Comparison of ENCODE assay signal across 23 cellular contexts in genomic region chr11:102653744-102654291, GRCh38. TPM values are rescaled to one million over a fixed set of nuclear protein-coding genes. Genes with fewer than 3 reads are reported as not detected.
A peak's percentile ranks its signal among the peaks of the same experiment; 100 is the strongest.
DNase-seq lines count a peak whose midpoint lies in the region; ATAC-seq, FAIRE-seq and TF ChIP-seq lines count a peak whose summit lies in the region.
"Had no signal": no experiment of that assay in that cellular context is flagged by ENCODE, and none has a peak within 500 bp of the region (broad histone marks: within the 10 kb centered on the region; RNA-seq: fewer than 3 reads in every experiment).

No MANE protein-coding gene starts in this region.

- H3K4me3 Mint-ChIP-seq in astrocyte (ENCODE audit: unreplicated experiment) (no peak overlapping the region), progenitor cell of endocrine pancreas (ENCODE audit: low read depth) (no peak overlapping the region)
- H3K4me3 Mint-ChIP-seq: endodermal cell had no signal

- no peaks in the 10 kb centered on the region for H3K27me3 Mint-ChIP-seq in astrocyte (ENCODE audit: low read depth, unreplicated experiment)
- H3K27me3 Mint-ChIP-seq in progenitor cell of endocrine pancreas, result peaks cover 5% of the 10 kb centered on the region

- H3K36me3 Mint-ChIP-seq in astrocyte (ENCODE audit: low read depth, unreplicated experiment) (no peaks in the 10 kb centered on the region), progenitor cell of endocrine pancreas (ENCODE audit: insufficient read depth) (no peaks in the 10 kb centered on the region)

- no peak overlapping the region for H2AFZ ChIP-seq in astrocyte (ENCODE audit: low read depth, low read length)

- peak; percentile 67 for FAIRE-seq in astrocyte (lab: Jason Lieb, UNC)
- FAIRE-seq: G401.6 had no signal

- H3K27ac Mint-ChIP-seq in astrocyte (ENCODE audit: unreplicated experiment), result no peak overlapping the region
- no peak overlapping the region for H3K27ac Mint-ChIP-seq in progenitor cell of endocrine pancreas
- H3K27ac Mint-ChIP-seq: endodermal cell had no signal

- no peak overlapping the region for H3K4me2 ChIP-seq in astrocyte (ENCODE audit: low read length)
- H3K4me2 ChIP-seq: BLaER1 had no signal

- ATAC-seq in activated CD4-positive, CD25-positive, alpha-beta regulatory T cell treated with anti-CD3 and anti-CD28 coated beads, Interleukin-2, amount 50 U/mL, for 24 hours, result peak; percentile 27 to 35
- ATAC-seq in GM18858 (IDR thresholded peaks at IDR 0.05; ENCODE audit: unreplicated experiment), result no peak
- ATAC-seq: gastrocnemius medialis, left lobe of liver had no signal

- H3K9me3 ChIP-seq in astrocyte (ENCODE audit: insufficient read depth, low read depth, low read length), result no peaks in the 10 kb centered on the region
- H3K9me3 ChIP-seq: BLaER1, gastrocnemius medialis had no signal

- no peak overlapping the region for H3K4me3 ChIP-seq in astrocyte (ENCODE audit: insufficient read depth, low read depth, low read length)
- H3K4me3 ChIP-seq: BLaER1, gastrocnemius medialis, tibial nerve had no signal

- no peak for DNase-seq in activated CD4-positive, CD25-positive, alpha-beta regulatory T cell (lab: John Stamatoyannopoulos, UW)
- DNase-seq in HT1080 (ENCODE audit: low read depth) (peak; percentile 20), astrocyte (ENCODE audit: low read depth) (peak; percentile 1), iris pigment epithelial cell (ENCODE audit: low read depth) (peak; percentile 3), NCI-H1417 treated with DMSO at 0.1 percent for 48 hours (lab: John Stamatoyannopoulos, UW) (no peak), progenitor cell of endocrine pancreas (ENCODE audit: low spot score, unreplicated experiment) (no peak)
- DNase-seq: amygdala; endodermal cell; gastrocnemius medialis; NCI-H2081; Right ventricle myocardium superior; stimulated activated naive CD4-positive, alpha-beta T cell treated with Interleukin-2 at 50 U/mL for 16 hours; T-helper 1 cell had no signal

- no peaks in the 10 kb centered on the region for H3K79me2 ChIP-seq in astrocyte (ENCODE audit: insufficient read depth, low read length)

- TF ChIP-seq CTCF in astrocyte (IDR thresholded peaks at IDR 0.05; ENCODE audit: insufficient read depth, low read depth, low read length) (no peak), progenitor cell of endocrine pancreas (IDR thresholded peaks at IDR 0.05; ENCODE audit: unreplicated experiment) (no peak)

- H3K9me3 Mint-ChIP-seq in astrocyte (ENCODE audit: unreplicated experiment) (peaks cover 6% of the 10 kb centered on the region), progenitor cell of endocrine pancreas (ENCODE audit: low read depth) (peaks cover 4% of the 10 kb centered on the region)

- H3K36me3 ChIP-seq in astrocyte (ENCODE audit: insufficient read depth, low read length), result no peaks in the 10 kb centered on the region
- H3K36me3 ChIP-seq: BLaER1, gastrocnemius medialis, tibial nerve had no signal

- H3K27ac ChIP-seq in astrocyte (ENCODE audit: low read depth, low read length), result no peak overlapping the region
- H3K27ac ChIP-seq: BLaER1, gastrocnemius medialis, tibial nerve, VCaP had no signal

- H3K4me1 Mint-ChIP-seq in astrocyte (ENCODE audit: low read depth, unreplicated experiment), result no peaks in the 10 kb centered on the region
- peaks cover 1% of the 10 kb centered on the region for H3K4me1 Mint-ChIP-seq in progenitor cell of endocrine pancreas (ENCODE audit: low read depth)

- H4K20me1 ChIP-seq in astrocyte (ENCODE audit: insufficient read depth, low read length), result no peaks in the 10 kb centered on the region
- H4K20me1 ChIP-seq: BLaER1 had no signal

- no peaks in the 10 kb centered on the region for H3K4me1 ChIP-seq in astrocyte (ENCODE audit: insufficient read depth, low read length)
- H3K4me1 ChIP-seq: BLaER1, gastrocnemius medialis, tibial nerve had no signal

- H3K27me3 ChIP-seq in astrocyte (ENCODE audit: insufficient read depth, low read length), result no peaks in the 10 kb centered on the region
- H3K27me3 ChIP-seq: BLaER1, gastrocnemius medialis had no signal

- H3K9ac ChIP-seq in astrocyte (ENCODE audit: low read length), result no peak overlapping the region
- H3K9ac ChIP-seq: BLaER1 had no signal

RNA-seq across cellular contexts. Expression of gene MMP20, which starts 28.7 kb away (rescaled TPM):
- not detected in 2 replicates for total RNA-seq in HT1080 (2014; rRNA removed; shearing (Covaris generic))
- polyA plus RNA-seq in HT1080 (2015; cell fraction: cytosol; rRNA removed), result not detected in 2 replicates
- polyA plus RNA-seq in HT1080 (2015; cell fraction: nucleus; rRNA removed), result not detected in 2 replicates
- total RNA-seq in astrocyte (not detected in 2 replicates), progenitor cell of endocrine pancreas (not detected in 2 replicates)
- total RNA-seq: A172, chondrocyte, endodermal cell, gastrocnemius medialis, left lobe of liver, NCI-H460, Right ventricle myocardium superior, tibial nerve had no signal

RNA-seq across cellular contexts. Expression of gene MMP27, which starts 51.8 kb away (rescaled TPM):
- not detected in 2 replicates for total RNA-seq in HT1080 (2014; rRNA removed; shearing (Covaris generic))
- polyA plus RNA-seq in HT1080 (2015; cell fraction: cytosol; rRNA removed), result not detected in 2 replicates
- polyA plus RNA-seq in HT1080 (2015; cell fraction: nucleus; rRNA removed), result not detected in 2 replicates
- total RNA-seq in astrocyte, result not detected in 2 replicates
- total RNA-seq in progenitor cell of endocrine pancreas, result not detected in 2 replicates
- total RNA-seq: A172, chondrocyte, endodermal cell, gastrocnemius medialis, left lobe of liver, NCI-H460, Right ventricle myocardium superior had no signal

Comparison
In these comparisons a context has a peak if more than half of its experiments do, and no peak if none do; other contexts are left out.
1. DNase-seq: peak in HT1080 (single experiment), astrocyte (single experiment) and iris pigment epithelial cell (single experiment); none in activated CD4-positive, CD25-positive, alpha-beta regulatory T cell (0 of 4), NCI-H1417 treated with DMSO at 0.1 percent for 48 hours (single experiment) and progenitor cell of endocrine pancreas (single experiment).